Comparison of ENCODE assay signal across 12 cellular contexts in the genomic region with DNA sequence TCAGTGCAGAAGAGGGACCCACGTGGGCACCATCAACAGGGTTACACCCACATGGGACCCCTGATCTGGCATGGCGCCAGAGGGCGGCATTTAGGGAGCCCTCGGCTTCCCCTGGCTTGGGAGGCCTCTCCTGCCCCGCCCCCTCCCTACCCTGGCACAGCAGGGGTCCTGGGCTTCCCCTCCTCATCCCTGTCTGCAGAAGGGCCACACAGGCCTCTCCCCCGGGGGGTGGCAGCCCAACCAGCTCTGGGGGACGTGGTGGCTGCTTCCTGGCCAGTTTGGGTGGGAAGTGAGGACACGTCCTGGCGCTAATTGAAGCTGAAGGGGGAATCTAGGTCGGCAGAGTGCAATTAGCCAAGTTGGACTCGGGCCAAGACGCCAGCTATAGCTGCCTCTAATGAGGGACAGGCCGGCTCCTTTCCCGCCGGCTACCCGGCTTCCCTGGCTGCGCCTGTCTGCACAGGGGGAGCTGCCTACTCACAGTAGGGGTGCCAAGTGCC.
DNase-seq lines count a peak whose midpoint lies in the region; ATAC-seq and TF ChIP-seq lines count a peak whose summit lies in the region.
"Had no signal": no experiment of that assay in that cellular context is flagged by ENCODE, and none has a peak within 500 bp of the region (broad histone marks: within the 10 kb centered on the region; RNA-seq: fewer than 3 reads in every experiment).

No MANE protein-coding gene starts in this region.

- 75% methylated on average over 13 of the region's 17 CpGs; no CpG with 5 or more reads in 1 of the 2 donors for WGBS in transverse colon (ENCODE audit: low coverage in 1 of 2), 2 donors

- intact Hi-C loops in left cardiac atrium (cut with DNase I): no loop called here
- intact Hi-C loops in transverse colon (cut with DNase I; ENCODE audit: low total_unique reads): loop anchor here (5.0 kb wide), 1 partner anchor 47 kb away; no protein-coding TSS in a partner anchor
- intact Hi-C loops in activated CD4-positive, alpha-beta T cell treated with anti-CD3 and anti-CD28 coated beads, Interleukin-2, amount 10 ng/mL, durations not matched to agents 24 days and 14 days (cut with micrococcal nuclease): no loop called here

- no peak overlapping the region for H3K4me3 ChIP-seq in transverse colon

- H3K36me3 Mint-ChIP-seq in activated CD4-positive, alpha-beta T cell treated with anti-CD3 and anti-CD28 coated beads, Interleukin-2, amount 10 ng/mL, durations not matched to agents 24 days and 14 days (ENCODE audit: low read depth): no peaks in the 10 kb centered on the region
- H3K36me3 Mint-ChIP-seq in T-cell: peaks cover 3% of the 10 kb centered on the region

- CTCF ChIA-PET in T-cell (lab: Charles Lee): no interaction called here

- ATAC-seq in left cardiac atrium (peak; percentile 43 to 64), T-cell (replicated peaks in 1 of 4) (no peak)

- peak overlapping the region; percentile 51 to 79 (median 60) for H3K27ac ChIP-seq in transverse colon

- TF ChIP-seq POLR2A in transverse colon (IDR thresholded peaks at IDR 0.05): no peak

- H3K9me3 Mint-ChIP-seq in activated CD4-positive, alpha-beta T cell treated with anti-CD3 and anti-CD28 coated beads, Interleukin-2, amount 10 ng/mL, durations not matched to agents 24 days and 14 days: no peaks in the 10 kb centered on the region
- H3K9me3 Mint-ChIP-seq in T-cell: no peaks in the 10 kb centered on the region
- H3K9me3 Mint-ChIP-seq: activated naive CD4-positive, alpha-beta T cell treated with anti-CD3 and anti-CD28 coated beads for 36 hours had no signal

- DNase-seq in NCI-H1092 treated with DMSO at 0.1 percent for 48 hours (lab: John Stamatoyannopoulos, UW) (peak; percentile 84), NCI-H82 (lab: John Stamatoyannopoulos, UW) (peak; percentile 91), left cardiac atrium (peak; percentile 65), transverse colon (no peak), DMS114 treated with DMSO at 0.1 percent for 48 hours (lab: John Stamatoyannopoulos, UW; ENCODE audit: unreplicated experiment) (no peak), T-cell (no peak)
- DNase-seq in activated CD4-positive, alpha-beta T cell treated with anti-CD3 and anti-CD28 coated beads, Interleukin-2, amount 10 ng/mL, durations not matched to agents 24 days and 14 days: no peak
- DNase-seq: activated CD4-positive, alpha-beta T cell treated with anti-CD3 and anti-CD28 coated beads for 4 hours; activated naive CD4-positive, alpha-beta T cell treated with anti-CD3 and anti-CD28 coated beads for 36 hours; midbrain; SIG-M5; stimulated activated CD8-positive, alpha-beta memory T cell treated with anti-CD3 and anti-CD28 coated beads, Interleukin-4, amount 100 ng/mL, for 48 hours had no signal

- H3K4me1 ChIP-seq in transverse colon: peaks cover 10 to 35% (median 17%) of the 10 kb centered on the region in 4 donors

- peaks cover 8% of the 10 kb centered on the region for H3K27me3 Mint-ChIP-seq in activated CD4-positive, alpha-beta T cell treated with anti-CD3 and anti-CD28 coated beads, Interleukin-2, amount 10 ng/mL, durations not matched to agents 24 days and 14 days
- no peaks in the 10 kb centered on the region for H3K27me3 Mint-ChIP-seq in T-cell

- no peak overlapping the region for H3K4me3 Mint-ChIP-seq in activated CD4-positive, alpha-beta T cell treated with anti-CD3 and anti-CD28 coated beads, Interleukin-2, amount 10 ng/mL, durations not matched to agents 24 days and 14 days
- peak overlapping the region in 1 of 3 donors; percentile 9 for H3K4me3 Mint-ChIP-seq in T-cell
- H3K4me3 Mint-ChIP-seq: activated naive CD4-positive, alpha-beta T cell treated with anti-CD3 and anti-CD28 coated beads for 36 hours had no signal

- H3K4me1 Mint-ChIP-seq in activated CD4-positive, alpha-beta T cell treated with anti-CD3 and anti-CD28 coated beads, Interleukin-2, amount 10 ng/mL, durations not matched to agents 24 days and 14 days: no peaks in the 10 kb centered on the region
- H3K4me1 Mint-ChIP-seq in T-cell: peaks cover 0 to 6% (median 5%) of the 10 kb centered on the region in 3 donors

- H3K27me3 ChIP-seq in transverse colon: no peaks in the 10 kb centered on the region

- no peak overlapping the region for H3K27ac Mint-ChIP-seq in activated CD4-positive, alpha-beta T cell treated with anti-CD3 and anti-CD28 coated beads, Interleukin-2, amount 10 ng/mL, durations not matched to agents 24 days and 14 days
- H3K27ac Mint-ChIP-seq in T-cell: no peak overlapping the region
- H3K27ac Mint-ChIP-seq: activated naive CD4-positive, alpha-beta T cell treated with anti-CD3 and anti-CD28 coated beads for 36 hours had no signal

- no peak for TF ChIP-seq CTCF in transverse colon (IDR thresholded peaks at IDR 0.05)

- POLR2A ChIA-PET in T-cell (lab: Charles Lee): no interaction called here

- H3K36me3 ChIP-seq in transverse colon: peaks cover 0 to 5% (median 0%) of the 10 kb centered on the region in 4 donors

- no peak for TF ChIP-seq EP300 in transverse colon (IDR thresholded peaks at IDR 0.05; ENCODE audit: low read depth)

- in situ Hi-C loops in transverse colon (cut with MboI; ENCODE audit: low pct_ligation_motif_present in 1 of 4, low pct_unique_long_range_greater_than_20kb in 1 of 4, low sequenced_read_pairs in 3 of 4): no loop called here

- no peaks in the 10 kb centered on the region for H3K9me3 ChIP-seq in transverse colon

Comparison
In these comparisons a context has a peak if more than half of its experiments do, and no peak if none do; other contexts are left out.
1. DNase-seq: peak in NCI-H1092 treated with DMSO at 0.1 percent for 48 hours (single experiment), NCI-H82 (single experiment) and left cardiac atrium (single experiment); none in transverse colon (single experiment), activated CD4-positive, alpha-beta T cell treated with anti-CD3 and anti-CD28 coated beads, Interleukin-2, amount 10 ng/mL, durations not matched to agents 24 days and 14 days (single experiment), DMS114 treated with DMSO at 0.1 percent for 48 hours (single experiment) and T-cell (0 of 34).
2. ATAC-seq: peak in left cardiac atrium (2 of 2); none in T-cell (0 of 4).